ENCODE assay signal across 11 cellular contexts in the genomic region with DNA sequence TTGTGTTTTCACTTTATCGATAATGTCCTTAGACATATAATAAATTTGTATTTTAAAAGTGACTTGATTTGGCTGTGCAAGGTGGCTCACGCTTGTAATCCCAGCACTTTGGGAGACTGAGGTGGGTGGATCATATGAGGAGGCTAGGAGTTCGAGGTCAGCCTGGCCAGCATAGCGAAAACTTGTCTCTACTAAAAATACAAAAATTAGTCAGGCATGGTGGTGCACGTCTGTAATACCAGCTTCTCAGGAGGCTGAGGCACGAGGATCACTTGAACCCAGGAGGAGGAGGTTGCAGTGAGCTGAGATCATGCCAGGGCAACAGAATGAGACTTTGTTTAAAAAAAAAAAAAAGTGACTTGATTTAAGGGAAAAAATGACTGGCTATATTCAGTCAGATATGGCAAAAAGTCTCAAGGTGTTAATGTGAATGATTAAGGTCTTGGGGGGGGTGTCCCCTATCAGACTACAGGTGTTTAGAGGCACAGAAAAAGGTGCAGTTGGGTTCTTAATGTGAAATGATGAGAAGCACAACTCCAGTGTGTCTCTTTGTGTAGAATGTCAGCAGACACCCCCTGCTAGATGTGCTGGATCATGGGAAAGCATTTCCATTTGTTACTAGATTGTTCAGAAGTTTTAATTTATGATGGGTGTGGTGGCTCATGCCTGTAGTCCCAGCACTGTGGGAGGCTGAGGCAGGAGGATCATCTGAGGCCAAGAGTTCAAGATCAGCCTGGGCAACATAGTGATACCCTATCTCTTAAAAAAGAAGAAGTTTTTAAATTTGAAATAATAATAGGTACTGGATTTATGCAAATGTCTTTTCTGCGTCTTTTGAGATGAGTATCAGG. TPM values are rescaled to one million over a fixed set of nuclear protein-coding genes. Genes with fewer than 3 reads are reported as not detected.
DNase-seq lines count a peak whose midpoint lies in the region; ATAC-seq and TF ChIP-seq lines count a peak whose summit lies in the region.
"Had no signal": no experiment of that assay in that cellular context is flagged by ENCODE, and none has a peak within 500 bp of the region (broad histone marks: within the 10 kb centered on the region; RNA-seq: fewer than 3 reads in every experiment).

No MANE protein-coding gene starts in this region.

- H3K4me3 Mint-ChIP-seq in MCF 10A (ENCODE audit: unreplicated experiment) = peak overlapping the region; percentile 38
- peak overlapping the region in 7 of 8 donors; percentile 48 to 93 (median 81) for H3K4me3 Mint-ChIP-seq in naive B cell
- H3K4me3 Mint-ChIP-seq: H9 had no signal

- TSS peak; percentile 1 for BruUV-seq in MCF 10A (replicated peaks; lab: Mats Ljungman, UMichigan)

- no peak for TF ChIP-seq CTCF in AG04450 (IDR thresholded peaks at IDR 0.05; ENCODE audit: low read depth, low read length)
- TF ChIP-seq CTCF in MCF 10A (IDR thresholded peaks at IDR 0.05; ENCODE audit: unreplicated experiment) = no peak

- H3K27me3 Mint-ChIP-seq in MCF 10A (ENCODE audit: insufficient read depth, unreplicated experiment) (no peaks in the 10 kb centered on the region), naive B cell (no peaks in the 10 kb centered on the region)

- no peaks in the 10 kb centered on the region for H3K9me3 Mint-ChIP-seq in MCF 10A (ENCODE audit: unreplicated experiment)
- H3K9me3 Mint-ChIP-seq in naive B cell = no peaks in the 10 kb centered on the region
- H3K9me3 Mint-ChIP-seq: H9 had no signal

- no peaks in the 10 kb centered on the region for H3K27me3 ChIP-seq in AG04450 (ENCODE audit: control insufficient read depth, insufficient read depth, low read length)
- H3K27me3 ChIP-seq: cardiac muscle cell had no signal

- intact Hi-C loops in MCF 10A (cut with micrococcal nuclease) = no loop called here

- H3K9me3 ChIP-seq in AG04450 (ENCODE audit: control insufficient read depth, insufficient read depth, low read length) = no peaks in the 10 kb centered on the region

- ATAC-seq in naive B cell (ENCODE audit: low read depth in 2 of 2) = no peak
- ATAC-seq in GM19324 (IDR thresholded peaks at IDR 0.05; ENCODE audit: low FRiP score, unreplicated experiment) = no peak
- no peak for ATAC-seq in GM21515 (IDR thresholded peaks at IDR 0.05; ENCODE audit: unreplicated experiment)
- no peak for ATAC-seq in HG02610 (IDR thresholded peaks at IDR 0.05; ENCODE audit: unreplicated experiment)

- CTCF ChIA-PET in AG04450 (lab: Charles Lee) = no interaction called here
- CTCF ChIA-PET in MCF 10A (lab: Yijun Ruan, JAX) = interaction anchor here (0.6 kb wide), 1 partner anchor 423 kb away, joined by 3 read pairs; no protein-coding TSS in a partner anchor

- H3K27ac Mint-ChIP-seq in MCF 10A (ENCODE audit: low read depth, unreplicated experiment) (peak overlapping the region; percentile 93), naive B cell (peak overlapping the region; percentile 18 to 97 (median 91))
- H3K27ac Mint-ChIP-seq: H9 had no signal

- no peak for DNase-seq in AG04450 (ENCODE audit: low read depth, low spot score)
- peak; percentile 56 for DNase-seq in M059J (ENCODE audit: low read depth)
- peak; percentile 35 for DNase-seq in MCF 10A (ENCODE audit: unreplicated experiment)
- no peak for DNase-seq in naive B cell
- no peak for DNase-seq in NCI-H187 (lab: John Stamatoyannopoulos, UW)
- DNase-seq: H9, NCI-H526 had no signal

- H3K4me1 Mint-ChIP-seq in MCF 10A (ENCODE audit: insufficient read depth, unreplicated experiment) = peaks cover 78% of the 10 kb centered on the region
- peaks cover 54 to 65% (median 62%) of the 10 kb centered on the region in 3 donors for H3K4me1 Mint-ChIP-seq in naive B cell

- H3K4me3 ChIP-seq in AG04450 (ENCODE audit: low read depth, low read length) = no peak overlapping the region
- H3K4me3 ChIP-seq: cardiac muscle cell had no signal

- POLR2A ChIA-PET in AG04450 (lab: Yijun Ruan, JAX) (interaction anchor here (0.6 to 11.0 kb wide), 7 partner anchors 13 to 104 kb away, joined by 3 to 322 read pairs (median 4); a partner anchor contains a TSS), MCF 10A (lab: Yijun Ruan, JAX) (interaction anchor here (0.7 to 11.6 kb wide), 6 partner anchors 17 to 67 kb away, joined by 3 to 391 read pairs (median 8); a partner anchor contains a TSS)

- H3K36me3 Mint-ChIP-seq in MCF 10A (ENCODE audit: insufficient read depth, unreplicated experiment) (peaks cover 100% of the 10 kb centered on the region), naive B cell (no peaks in the 10 kb centered on the region)

- peak overlapping the region; percentile 21 for H3K27ac ChIP-seq in AG04450 (ENCODE audit: low read depth, low read length)
- H3K27ac ChIP-seq: cardiac muscle cell had no signal

RNA-seq across cellular contexts. Expression of a gene that starts 17.0 kb away (rescaled TPM):
- 72.3 and 83.3 TPM in 2 replicates for polyA plus RNA-seq in AG04450 (2011; rRNA removed)
- polyA minus RNA-seq in AG04450 (2011; rRNA and poly(A)+ RNA removed) = 202 and 210 TPM in 2 replicates
- 3.9 and 6.5 TPM in 2 replicates for total RNA-seq in M059J (2014; rRNA removed; shearing (Covaris generic))
- 1,026 and 1,292 TPM in 2 replicates for total RNA-seq in MCF 10A (2022)
- polyA plus RNA-seq in naive B cell (ENCODE audit: low read depth in 6 of 6) = 1 to 10 TPM in 5 of 6 donors, under 1 TPM in 1; 0.88 to 4.2 (median 1.2) TPM

RNA-seq across cellular contexts. Expression of a gene that starts 53.1 kb away (rescaled TPM):
- polyA plus RNA-seq in AG04450 (2011; rRNA removed) (10.7 and 14.1 TPM in 2 replicates), naive B cell (ENCODE audit: low read depth in 6 of 6) (10 to 100 TPM; 45.3 to 64.6 (median 53.8) TPM)
- polyA minus RNA-seq in AG04450 (2011; rRNA and poly(A)+ RNA removed) = 8.2 and 10.9 TPM in 2 replicates
- 42.6 and 43.0 TPM in 2 replicates for total RNA-seq in M059J (2014; rRNA removed; shearing (Covaris generic))
- total RNA-seq in MCF 10A (2022) = 18.9 and 21.7 TPM in 2 replicates

RNA-seq across cellular contexts. Expression of a gene that starts 57.1 kb away (rescaled TPM):
- polyA plus RNA-seq in AG04450 (2011; rRNA removed) (0.76 and 1.4 TPM in 2 replicates), naive B cell (ENCODE audit: low read depth in 6 of 6) (10 to 100 TPM; 10.2 to 35.1 (median 16.2) TPM)
- 1.4 and 2.5 TPM in 2 replicates for polyA minus RNA-seq in AG04450 (2011; rRNA and poly(A)+ RNA removed)
- total RNA-seq in M059J (2014; rRNA removed; shearing (Covaris generic)) = 1.1 and 2.5 TPM in 2 replicates
- 3.9 and 4.9 TPM in 2 replicates for total RNA-seq in MCF 10A (2022)

RNA-seq across cellular contexts. Expression of a gene that starts 59.3 kb away (rescaled TPM):
- polyA plus RNA-seq in AG04450 (2011; rRNA removed) (1,149 and 1,465 TPM in 2 replicates), naive B cell (ENCODE audit: low read depth in 6 of 6) (1,000 to 10,000 TPM; 1,985 to 6,450 (median 3,738) TPM)
- polyA minus RNA-seq in AG04450 (2011; rRNA and poly(A)+ RNA removed) = 15,934 and 21,970 TPM in 2 replicates
- total RNA-seq in M059J (2014; rRNA removed; shearing (Covaris generic)) = 370 and 608 TPM in 2 replicates
- 10,851 and 12,068 TPM in 2 replicates for total RNA-seq in MCF 10A (2022)

Comparison
In these comparisons a context has a peak if more than half of its experiments do, and no peak if none do; other contexts are left out.
1. DNase-seq: peak in M059J (single experiment) and MCF 10A (single experiment); none in AG04450 (single experiment), naive B cell (single experiment) and NCI-H187 (0 of 2).
2. RNA of a gene that starts 17.0 kb away (total RNA-seq): 1,026 to 1,292 TPM in MCF 10A; 3.9 to 6.5 TPM in M059J; every median in the first group is over 100 times any median in the second.